In genomic region chr13:32917504-32917903, GRCh38 we compare ENCODE assay signal across 21 cellular contexts.
DNase-seq lines count a peak whose midpoint lies in the region; ATAC-seq and TF ChIP-seq lines count a peak whose summit lies in the region.
"Had no signal": no experiment of that assay in that cellular context is flagged by ENCODE, and none has a peak within 500 bp of the region (broad histone marks: within the 10 kb centered on the region; RNA-seq: fewer than 3 reads in every experiment).

No MANE protein-coding gene starts in this region.

- TF ChIP-seq CTCF in fibroblast of mammary gland (conservative IDR thresholded peaks at IDR 0.05; ENCODE audit: control insufficient read depth, insufficient read depth, low read depth, low read length) = no peak

- H3K27ac Mint-ChIP-seq in T-helper 2 cell treated with Interferon-gamma antibody and Interleukin-4, amounts not matched to agents 5 μg/mL and 100 μg/mL, for 36 hours = peak overlapping the region; percentile 74

- peaks cover 20% of the 10 kb centered on the region for H3K9me3 Mint-ChIP-seq in T-helper 2 cell treated with Interferon-gamma antibody and Interleukin-4, amounts not matched to agents 5 μg/mL and 100 μg/mL, for 36 hours

- ATAC-seq in activated CD4-positive, CD25-positive, alpha-beta regulatory T cell treated with anti-CD3 and anti-CD28 coated beads, Interleukin-2, amount 50 U/mL, for 24 hours = peak; percentile 83 to 85
- ATAC-seq: left cardiac atrium, psoas muscle had no signal

- H3K27me3 Mint-ChIP-seq in T-helper 2 cell treated with Interferon-gamma antibody and Interleukin-4, amounts not matched to agents 5 μg/mL and 100 μg/mL, for 36 hours (ENCODE audit: low read depth) = no peaks in the 10 kb centered on the region

- H3K4me1 Mint-ChIP-seq in T-helper 2 cell treated with Interferon-gamma antibody and Interleukin-4, amounts not matched to agents 5 μg/mL and 100 μg/mL, for 36 hours (ENCODE audit: low read depth) = peaks cover 14% of the 10 kb centered on the region

- no peak overlapping the region for H3K4me3 Mint-ChIP-seq in T-helper 2 cell treated with Interferon-gamma antibody and Interleukin-4, amounts not matched to agents 5 μg/mL and 100 μg/mL, for 36 hours

- no peak for DNase-seq in activated CD4-positive, CD25-positive, alpha-beta regulatory T cell treated with anti-CD3 and anti-CD28 coated beads, Interleukin-2, amount 50 U/mL, for 72 hours
- DNase-seq in EL (peak; percentile 27), fibroblast of mammary gland (ENCODE audit: low read depth) (peak; percentile 28), NCI-H1417 (lab: John Stamatoyannopoulos, UW) (no peak), NCI-H69 (lab: John Stamatoyannopoulos, UW) (no peak), NCI-H2196 (lab: John Stamatoyannopoulos, UW; ENCODE audit: unreplicated experiment) (no peak)
- peak; percentile 17 for DNase-seq in T-helper 2 cell treated with Interferon-gamma antibody and Interleukin-4, amounts not matched to agents 5 μg/mL and 100 μg/mL, for 36 hours (ENCODE audit: low spot score)
- DNase-seq: activated CD4-positive, alpha-beta T cell treated with anti-CD3 and anti-CD28 coated beads, Interleukin-2, amount 50 U/mL, for 4 hours; activated effector memory CD4-positive, alpha-beta T cell treated with anti-CD3 and anti-CD28 coated beads, Interleukin-2, amount 50 U/mL, for 16 hours; Calu3; foreskin melanocyte; GF-D8; left cardiac atrium; NCI-H1436 treated with DMSO at 0.1 percent for 48 hours; NCI-H2171 treated with DMSO at 0.1 percent for 48 hours; psoas muscle; RPMI8226; thyroid gland had no signal

- H3K36me3 Mint-ChIP-seq in T-helper 2 cell treated with Interferon-gamma antibody and Interleukin-4, amounts not matched to agents 5 μg/mL and 100 μg/mL, for 36 hours (ENCODE audit: low read depth) = peaks cover 17% of the 10 kb centered on the region

- H3K4me3 ChIP-seq in fibroblast of mammary gland (ENCODE audit: control insufficient read depth, low read depth, low read length) = no peak overlapping the region
- H3K4me3 ChIP-seq: BLaER1, psoas muscle, smooth muscle cell, thyroid gland had no signal

Comparison
In these comparisons a context has a peak if more than half of its experiments do, and no peak if none do; other contexts are left out.
1. DNase-seq: peak in EL (single experiment), T-helper 2 cell treated with Interferon-gamma antibody and Interleukin-4, amounts not matched to agents 5 μg/mL and 100 μg/mL, for 36 hours (single experiment) and fibroblast of mammary gland (single experiment); none in activated CD4-positive, CD25-positive, alpha-beta regulatory T cell treated with anti-CD3 and anti-CD28 coated beads, Interleukin-2, amount 50 U/mL, for 72 hours (single experiment), NCI-H1417 (0 of 3), NCI-H69 (single experiment) and NCI-H2196 (single experiment).